Comparison of ENCODE assay signal across 20 cellular contexts in the genomic region with DNA sequence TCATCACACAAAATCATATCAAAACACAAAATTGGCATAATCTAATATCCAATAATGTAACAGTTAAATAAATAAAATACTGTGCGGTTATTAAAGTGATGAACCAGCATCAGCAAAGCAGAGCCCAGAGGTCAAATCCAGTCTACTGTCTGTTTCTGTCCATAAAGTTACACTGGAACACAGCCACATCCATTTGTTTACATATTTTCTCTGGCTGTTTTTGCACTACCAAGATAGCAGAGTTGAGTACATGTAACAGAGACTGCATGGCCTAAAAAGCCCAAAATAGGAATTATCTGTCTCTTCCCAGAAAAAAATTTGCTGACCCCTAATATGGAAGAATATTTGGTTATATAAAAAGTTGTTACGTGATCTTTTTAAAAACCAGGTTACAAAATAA.
DNase-seq lines count a peak whose midpoint lies in the region; ATAC-seq and TF ChIP-seq lines count a peak whose summit lies in the region.
"Had no signal": no experiment of that assay in that cellular context is flagged by ENCODE, and none has a peak within 500 bp of the region (broad histone marks: within the 10 kb centered on the region; RNA-seq: fewer than 3 reads in every experiment).

No MANE protein-coding gene starts in this region.

- DNase-seq in AG08396 (ENCODE audit: low spot score), result peak; percentile 11
- DNase-seq in LNCaP clone FGC (ENCODE audit: low read depth), result peak; percentile 76
- peak; percentile 43 for DNase-seq in fibroblast of peridontal ligament (ENCODE audit: extremely low read depth)
- DNase-seq in myocyte (ENCODE audit: low read depth), result peak; percentile 18
- no peak for DNase-seq in ecto neural progenitor cell (ENCODE audit: low spot score)
- no peak for DNase-seq in SIG-M5 (lab: John Stamatoyannopoulos, UW)
- DNase-seq: CD4-positive, CD25-positive, alpha-beta regulatory T cell; COR-L47; DMS79; HFFc6; KBM-7; NCI-H1092; NCI-H1436 treated with DMSO at 0.1 percent for 48 hours; NCI-H2029 treated with DMSO at 0.1 percent for 48 hours; NCI-H226; NCI-H510A treated with DMSO at 0.1 percent for 48 hours; NCI-H774; OCI-M1 had no signal

- no peak overlapping the region for H3K4me3 ChIP-seq in LNCaP clone FGC (ENCODE audit: low read depth, low read length)
- H3K4me3 ChIP-seq: SJSA1 had no signal

- TF ChIP-seq CTCF in LNCaP clone FGC (IDR thresholded peaks at IDR 0.05; ENCODE audit: control insufficient read depth, extremely low read depth, insufficient read depth), result no peak

- no peak for ATAC-seq in stimulated activated memory B cell treated with anti-CD40 and anti-IgM and Interleukin-4, amounts not matched to agents 10 μg/mL and 1 μg/mL and 100 μg/mL, for 72 hours

- H3K4me1 Mint-ChIP-seq in stimulated activated memory B cell treated with anti-CD40 and anti-IgM and Interleukin-4, amounts not matched to agents 10 μg/mL and 1 μg/mL and 100 μg/mL, for 72 hours, result no peaks in the 10 kb centered on the region

- H3K9me3 Mint-ChIP-seq in stimulated activated memory B cell treated with anti-CD40 and anti-IgM and Interleukin-4, amounts not matched to agents 10 μg/mL and 1 μg/mL and 100 μg/mL, for 72 hours, result no peaks in the 10 kb centered on the region
- H3K9me3 Mint-ChIP-seq: CD4-positive, CD25-positive, alpha-beta regulatory T cell; HFFc6 had no signal

- H3K4me3 Mint-ChIP-seq in stimulated activated memory B cell treated with anti-CD40 and anti-IgM and Interleukin-4, amounts not matched to agents 10 μg/mL and 1 μg/mL and 100 μg/mL, for 72 hours, result no peak overlapping the region
- H3K4me3 Mint-ChIP-seq: CD4-positive, CD25-positive, alpha-beta regulatory T cell; HFFc6 had no signal

- no peaks in the 10 kb centered on the region for H3K27me3 Mint-ChIP-seq in stimulated activated memory B cell treated with anti-CD40 and anti-IgM and Interleukin-4, amounts not matched to agents 10 μg/mL and 1 μg/mL and 100 μg/mL, for 72 hours
- H3K27me3 Mint-ChIP-seq: CD4-positive, CD25-positive, alpha-beta regulatory T cell had no signal

- H3K27ac Mint-ChIP-seq in stimulated activated memory B cell treated with anti-CD40 and anti-IgM and Interleukin-4, amounts not matched to agents 10 μg/mL and 1 μg/mL and 100 μg/mL, for 72 hours, result no peak overlapping the region
- H3K27ac Mint-ChIP-seq: HFFc6 had no signal

- no peaks in the 10 kb centered on the region for H3K36me3 Mint-ChIP-seq in stimulated activated memory B cell treated with anti-CD40 and anti-IgM and Interleukin-4, amounts not matched to agents 10 μg/mL and 1 μg/mL and 100 μg/mL, for 72 hours
- H3K36me3 Mint-ChIP-seq: CD4-positive, CD25-positive, alpha-beta regulatory T cell had no signal

Comparison
In these comparisons a context has a peak if more than half of its experiments do, and no peak if none do; other contexts are left out.
1. DNase-seq: peak in AG08396 (single experiment), LNCaP clone FGC (single experiment), fibroblast of peridontal ligament (single experiment) and myocyte (single experiment); none in ecto neural progenitor cell (single experiment) and SIG-M5 (single experiment).